Comparison of ENCODE assay signal across 15 cellular contexts in the genomic region with DNA sequence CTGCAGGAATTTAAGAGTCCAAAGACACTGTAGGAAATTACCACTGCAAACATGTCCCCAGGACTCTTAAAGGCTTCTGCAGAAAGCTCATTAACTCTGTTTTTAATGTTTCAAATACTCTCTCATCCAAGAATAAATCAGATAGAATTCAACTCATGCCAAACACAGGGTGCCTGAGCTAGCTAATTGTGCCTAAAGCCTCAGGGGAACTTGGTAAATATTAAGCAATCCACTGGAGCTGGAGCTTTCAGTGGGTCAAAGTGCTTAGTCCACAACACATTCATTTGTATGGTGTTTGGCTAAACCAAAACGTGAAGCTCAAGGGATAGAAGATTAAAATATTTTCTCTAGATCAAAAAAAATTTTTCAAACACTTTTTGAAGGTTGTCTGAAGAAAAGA.
A peak's percentile ranks its signal among the peaks of the same experiment; 100 is the strongest.
DNase-seq lines count a peak whose midpoint lies in the region; ATAC-seq, FAIRE-seq and TF ChIP-seq lines count a peak whose summit lies in the region.
"Had no signal": no experiment of that assay in that cellular context is flagged by ENCODE, and none has a peak within 500 bp of the region (broad histone marks: within the 10 kb centered on the region; RNA-seq: fewer than 3 reads in every experiment).

No MANE protein-coding gene starts in this region.

- no peaks in the 10 kb centered on the region for H3K4me1 Mint-ChIP-seq in stimulated activated effector memory CD8-positive, alpha-beta T cell treated with anti-CD3 and anti-CD28 coated beads, Interleukin-12 subunit alpha, Interleukin-12 subunit beta, amount 100 ng/mL, for 72 hours

- H3K36me3 Mint-ChIP-seq in stimulated activated effector memory CD8-positive, alpha-beta T cell treated with anti-CD3 and anti-CD28 coated beads, Interleukin-12 subunit alpha, Interleukin-12 subunit beta, amount 100 ng/mL, for 72 hours = no peaks in the 10 kb centered on the region

- H3K36me3 ChIP-seq in bronchial epithelial cell (ENCODE audit: control insufficient read depth, insufficient read depth, low read length) (no peaks in the 10 kb centered on the region), right lobe of liver (no peaks in the 10 kb centered on the region)

- ATAC-seq in right lobe of liver (peak; percentile 81 to 85 (median 82)), GM19463 (IDR thresholded peaks at IDR 0.05; ENCODE audit: unreplicated experiment) (no peak)
- no peak for ATAC-seq in stimulated activated effector memory CD8-positive, alpha-beta T cell treated with anti-CD3 and anti-CD28 coated beads, Interleukin-12 subunit alpha, Interleukin-12 subunit beta, amount 100 ng/mL, for 72 hours

- H3K27me3 ChIP-seq in bronchial epithelial cell (ENCODE audit: control insufficient read depth, insufficient read depth, low read length) (no peaks in the 10 kb centered on the region), right lobe of liver (no peaks in the 10 kb centered on the region)

- peak; percentile 25 for TF ChIP-seq POLR2A in right lobe of liver (IDR thresholded peaks at IDR 0.05)

- FAIRE-seq in bronchial epithelial cell (lab: Jason Lieb, UNC) = no peak

- H3K4me1 ChIP-seq in right lobe of liver = peaks cover 0 to 54% (median 13%) of the 10 kb centered on the region in 4 donors

- no peak overlapping the region for H3K4me3 Mint-ChIP-seq in stimulated activated effector memory CD8-positive, alpha-beta T cell treated with anti-CD3 and anti-CD28 coated beads, Interleukin-12 subunit alpha, Interleukin-12 subunit beta, amount 100 ng/mL, for 72 hours
- H3K4me3 Mint-ChIP-seq: activated T-cell treated with anti-CD3 and anti-CD28 coated beads, Interleukin-2, amount 50 U/mL, for 24 hours had no signal

- no peak overlapping the region for H3K27ac Mint-ChIP-seq in stimulated activated effector memory CD8-positive, alpha-beta T cell treated with anti-CD3 and anti-CD28 coated beads, Interleukin-12 subunit alpha, Interleukin-12 subunit beta, amount 100 ng/mL, for 72 hours
- H3K27ac Mint-ChIP-seq: activated T-cell treated with anti-CD3 and anti-CD28 coated beads, Interleukin-2, amount 50 U/mL, for 24 hours had no signal

- H3K4me3 ChIP-seq in bronchial epithelial cell (ENCODE audit: low read depth, low read length) = no peak overlapping the region
- H3K4me3 ChIP-seq in right lobe of liver = no peak overlapping the region
- H3K4me3 ChIP-seq: skin epidermis had no signal

- TF ChIP-seq CTCF in bronchial epithelial cell (IDR thresholded peaks at IDR 0.05; ENCODE audit: insufficient read depth, low read length, severe bottlenecking) (no peak), right lobe of liver (IDR thresholded peaks at IDR 0.05) (no peak)

- H3K27ac ChIP-seq in right lobe of liver = peak overlapping the region; percentile 14 to 74 (median 46)
- H3K27ac ChIP-seq in temporal lobe (ENCODE audit: low read depth, low read length) = peak overlapping the region; percentile 67
- H3K27ac ChIP-seq: C4-2B, epithelial cell of prostate had no signal

- intact Hi-C loops in right lobe of liver (cut with DNase I) = loop anchor here in 1 of 2 donors (10.0 kb wide), 1 partner anchor 132 kb away; a partner anchor contains a TSS

- WGBS in right lobe of liver (ENCODE audit: insufficient coverage, low coverage, low lambda C conversion rate, missing lambda C conversion rate) = 13% methylated on average over 1 of the region's 1 CpG

- DNase-seq in M059J (ENCODE audit: low read depth) (peak; percentile 51), bronchial epithelial cell (ENCODE audit: low read depth) (peak; percentile 38), right lobe of liver (peak in 1 of 3 donors; percentile 72), NCI-H1092 (lab: John Stamatoyannopoulos, UW) (no peak)
- no peak for DNase-seq in stimulated activated effector memory CD8-positive, alpha-beta T cell treated with anti-CD3 and anti-CD28 coated beads, Interleukin-12 subunit alpha, Interleukin-12 subunit beta, amount 100 ng/mL, for 72 hours (ENCODE audit: low spot score in 2 of 2)
- DNase-seq: activated CD4-positive, alpha-beta T cell treated with anti-CD3 and anti-CD28 coated beads for 48 hours; activated T-cell treated with anti-CD3 and anti-CD28 coated beads, Interleukin-2, amount 50 U/mL, for 24 hours; NCI-H1930; NCI-H748 treated with DMSO at 0.1 percent for 48 hours; T-helper 9 cell had no signal

- no peaks in the 10 kb centered on the region for H3K9me3 ChIP-seq in right lobe of liver

- peaks cover 10% of the 10 kb centered on the region for H3K9me3 Mint-ChIP-seq in stimulated activated effector memory CD8-positive, alpha-beta T cell treated with anti-CD3 and anti-CD28 coated beads, Interleukin-12 subunit alpha, Interleukin-12 subunit beta, amount 100 ng/mL, for 72 hours
- H3K9me3 Mint-ChIP-seq: activated T-cell treated with anti-CD3 and anti-CD28 coated beads, Interleukin-2, amount 50 U/mL, for 24 hours had no signal

Comparison
In these comparisons a context has a peak if more than half of its experiments do, and no peak if none do; other contexts are left out.
1. DNase-seq: peak in M059J (single experiment) and bronchial epithelial cell (single experiment); none in stimulated activated effector memory CD8-positive, alpha-beta T cell treated with anti-CD3 and anti-CD28 coated beads, Interleukin-12 subunit alpha, Interleukin-12 subunit beta, amount 100 ng/mL, for 72 hours (0 of 2) and NCI-H1092 (single experiment).
2. ATAC-seq: peak in right lobe of liver (4 of 4); none in stimulated activated effector memory CD8-positive, alpha-beta T cell treated with anti-CD3 and anti-CD28 coated beads, Interleukin-12 subunit alpha, Interleukin-12 subunit beta, amount 100 ng/mL, for 72 hours (single experiment) and GM19463 (single experiment).